Comparison of ENCODE assay signal across 10 cellular contexts in the genomic region with DNA sequence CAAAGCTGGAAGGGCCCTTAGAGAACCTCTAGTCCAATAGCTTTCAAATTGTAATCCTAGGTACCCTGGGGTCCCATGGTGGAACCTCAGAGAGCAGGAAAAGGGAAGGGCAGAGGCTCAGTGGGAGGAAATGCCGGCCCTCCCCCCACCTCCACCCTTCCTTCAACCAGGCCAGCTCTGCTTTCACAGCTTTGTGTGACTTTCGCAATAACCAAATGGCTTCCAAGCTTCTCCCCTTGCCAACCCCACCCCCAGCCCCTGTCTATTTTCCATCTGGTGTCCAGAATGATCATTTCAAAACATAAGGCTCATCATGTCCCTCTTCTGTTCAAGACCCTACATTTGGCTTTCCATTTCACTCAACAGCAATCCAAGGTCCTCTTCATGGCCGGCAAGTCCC.
DNase-seq lines count a peak whose midpoint lies in the region; ATAC-seq and TF ChIP-seq lines count a peak whose summit lies in the region.
"Had no signal": no experiment of that assay in that cellular context is flagged by ENCODE, and none has a peak within 500 bp of the region (broad histone marks: within the 10 kb centered on the region; RNA-seq: fewer than 3 reads in every experiment).

No MANE protein-coding gene starts in this region.

- H3K36me3 Mint-ChIP-seq in MCF 10A (ENCODE audit: insufficient read depth, unreplicated experiment) (no peaks in the 10 kb centered on the region), brain (no peaks in the 10 kb centered on the region)

- H3K79me2 ChIP-seq in mammary epithelial cell (ENCODE audit: insufficient read depth, low read length): no peaks in the 10 kb centered on the region

- H3K4me2 ChIP-seq in mammary epithelial cell (ENCODE audit: insufficient read depth, low read depth, low read length): no peak overlapping the region

- H3K27ac Mint-ChIP-seq in MCF 10A (ENCODE audit: low read depth, unreplicated experiment) (peak overlapping the region; percentile 32), brain (peak overlapping the region in 3 of 5 experiments; percentile 4 to 49 (median 17))
- H3K27ac Mint-ChIP-seq: B cell had no signal

- H3K27me3 ChIP-seq in mammary epithelial cell (ENCODE audit: insufficient read depth, low read length) (no peaks in the 10 kb centered on the region), right lobe of liver (no peaks in the 10 kb centered on the region)

- no peaks in the 10 kb centered on the region for H3K27me3 Mint-ChIP-seq in MCF 10A (ENCODE audit: insufficient read depth, unreplicated experiment)
- peaks cover 4% of the 10 kb centered on the region for H3K27me3 Mint-ChIP-seq in brain
- H3K27me3 Mint-ChIP-seq: B cell had no signal

- no peak overlapping the region for H3K9ac ChIP-seq in mammary epithelial cell (ENCODE audit: insufficient read depth, low read length)

- in situ Hi-C loops in mammary epithelial cell (cut with MboI; ENCODE audit: low sequenced_read_pairs in 2 of 2): loop anchor here in 1 of 2 donors (25.0 kb wide), 1 partner anchor 109 kb away; no protein-coding TSS in a partner anchor

- H3K4me1 ChIP-seq in mammary epithelial cell (ENCODE audit: insufficient read depth, low read length) (peaks cover 9% of the 10 kb centered on the region), right lobe of liver (peaks cover 0 to 58% (median 24%) of the 10 kb centered on the region in 4 donors)

- no peaks in the 10 kb centered on the region for H3K9me3 Mint-ChIP-seq in MCF 10A (ENCODE audit: unreplicated experiment)
- no peaks in the 10 kb centered on the region for H3K9me3 Mint-ChIP-seq in brain

- no peak overlapping the region for H2AFZ ChIP-seq in mammary epithelial cell (ENCODE audit: low read depth, low read length)

- 100% methylated on average over 2 of the region's 3 CpGs for WGBS in mammary epithelial cell (ENCODE audit: low coverage, missing lambda C conversion rate)
- WGBS in right lobe of liver (ENCODE audit: insufficient coverage, low coverage, low lambda C conversion rate, missing lambda C conversion rate): 38% methylated on average over 1 of the region's 3 CpGs

- H3K36me3 ChIP-seq in mammary epithelial cell (ENCODE audit: insufficient read depth, low read length): no peaks in the 10 kb centered on the region
- no peaks in the 10 kb centered on the region for H3K36me3 ChIP-seq in right lobe of liver

- DNase-seq in MCF 10A (ENCODE audit: unreplicated experiment): peak; percentile 70
- DNase-seq in mammary epithelial cell: no peak
- DNase-seq in right lobe of liver: peak; percentile 71 to 88 (median 78)
- DNase-seq in OCI-M2 (lab: John Stamatoyannopoulos, UW; ENCODE audit: unreplicated experiment): no peak
- no peak for DNase-seq in erythroblast (lab: John Stamatoyannopoulos, UW)
- DNase-seq in substantia nigra (lab: John Stamatoyannopoulos, UW): no peak
- no peak for DNase-seq in left colon
- DNase-seq: NCI-H510A had no signal

- no peaks in the 10 kb centered on the region for H3K9me3 ChIP-seq in mammary epithelial cell (replicated peaks; ENCODE audit: insufficient read depth, low read length)
- no peaks in the 10 kb centered on the region for H3K9me3 ChIP-seq in right lobe of liver

- no peak for TF ChIP-seq CTCF in MCF 10A (IDR thresholded peaks at IDR 0.05; ENCODE audit: unreplicated experiment)
- TF ChIP-seq CTCF in mammary epithelial cell (conservative IDR thresholded peaks at IDR 0.05 in 1 of 2, IDR thresholded peaks at IDR 0.05 in 1 of 2; ENCODE audit: extremely low read depth in 1 of 2, insufficient read depth in 1 of 2, low read depth in 1 of 2, low read length in 2 of 2): no peak
- TF ChIP-seq CTCF in brain (conservative IDR thresholded peaks at IDR 0.05): no peak
- TF ChIP-seq CTCF in right lobe of liver (IDR thresholded peaks at IDR 0.05): no peak

- H3K4me1 Mint-ChIP-seq in MCF 10A (ENCODE audit: insufficient read depth, unreplicated experiment) (peaks cover 17% of the 10 kb centered on the region), brain (peaks cover 48% of the 10 kb centered on the region)

- H3K27ac ChIP-seq in mammary epithelial cell (ENCODE audit: insufficient read depth, low read depth, low read length): no peak overlapping the region
- H3K27ac ChIP-seq in right lobe of liver: peak overlapping the region; percentile 61 to 85 (median 63)
- no peak overlapping the region for H3K27ac ChIP-seq in substantia nigra (ENCODE audit: low read depth, low read length, poor library complexity, severe bottlenecking)

- no peak for TF ChIP-seq POLR2A in right lobe of liver (IDR thresholded peaks at IDR 0.05)
- TF ChIP-seq POLR2A in erythroblast (IDR thresholded peaks at IDR 0.05; ENCODE audit: low read length): no peak

- ATAC-seq in right lobe of liver: peak; percentile 62 to 72 (median 68)
- ATAC-seq in left colon: no peak

- POLR2A ChIA-PET in MCF 10A (lab: Yijun Ruan, JAX): no interaction called here

- H4K20me1 ChIP-seq in mammary epithelial cell (ENCODE audit: insufficient read depth, low read length): no peaks in the 10 kb centered on the region

- H3K4me3 Mint-ChIP-seq in MCF 10A (ENCODE audit: unreplicated experiment) (no peak overlapping the region), brain (no peak overlapping the region)
- H3K4me3 Mint-ChIP-seq: B cell had no signal

- H3K4me3 ChIP-seq in mammary epithelial cell (replicated peaks in 1 of 3; ENCODE audit: insufficient read depth in 1 of 3, low read depth in 2 of 3, low read length in 3 of 3): no peak overlapping the region
- H3K4me3 ChIP-seq in right lobe of liver: no peak overlapping the region

- intact Hi-C loops in MCF 10A (cut with micrococcal nuclease) (no loop called here), mammary epithelial cell (cut with micrococcal nuclease) (loop anchor here (10.0 kb wide), 1 partner anchor 892 kb away; no protein-coding TSS in a partner anchor), right lobe of liver (cut with DNase I) (no loop called here), left colon (cut with DNase I, micrococcal nuclease) (loop anchor here in 1 of 2 donors (5.0 kb wide), 1 partner anchor 134 kb away; no protein-coding TSS in a partner anchor)

- CTCF ChIA-PET in MCF 10A (lab: Yijun Ruan, JAX): interaction anchor here (1.3 to 13.7 kb wide), 3 partner anchors 12 to 356 kb away, joined by 4 to 222 read pairs (median 110); no protein-coding TSS in a partner anchor
- CTCF ChIA-PET in mammary epithelial cell (lab: Charles Lee; ENCODE audit: low non-redundant PET): no interaction called here

- BruUV-seq in MCF 10A (replicated peaks; lab: Mats Ljungman, UMichigan) (no TSS peak), mammary epithelial cell (replicated peaks; lab: Mats Ljungman, UMichigan) (no TSS peak)

- dilution Hi-C loops in mammary epithelial cell (cut with HindIII; ENCODE audit: low sequenced_read_pairs): no loop called here

Comparison
In these comparisons a context has a peak if more than half of its experiments do, and no peak if none do; other contexts are left out.
1. DNase-seq: peak in MCF 10A (single experiment) and right lobe of liver (3 of 3); none in mammary epithelial cell (single experiment), OCI-M2 (single experiment), erythroblast (0 of 2), substantia nigra (0 of 49) and left colon (0 of 2).
2. H3K27ac ChIP-seq: peak in right lobe of liver (3 of 3); none in mammary epithelial cell (single experiment) and substantia nigra (single experiment).